In the genomic region with DNA sequence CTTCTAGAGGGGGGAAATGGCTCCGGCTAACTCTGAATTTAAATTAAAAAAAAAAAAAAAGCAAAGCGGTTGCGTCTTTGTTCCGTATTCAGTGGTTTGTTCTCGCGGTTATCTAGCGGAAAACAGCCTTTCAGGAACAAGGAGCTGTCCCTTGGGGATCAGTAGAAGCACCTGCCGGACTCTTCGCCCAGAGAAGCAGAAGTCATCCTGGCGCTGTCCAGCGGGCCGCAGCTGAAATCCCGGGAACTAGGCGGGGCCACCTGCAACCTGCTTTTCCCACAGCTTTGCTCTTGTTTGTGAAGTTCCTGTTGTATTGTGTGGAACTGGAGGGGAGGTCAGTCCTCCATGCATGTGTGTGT, we compare ENCODE assay signal across 2 cellular contexts.
TF ChIP-seq lines count a peak whose summit lies in the region.

No MANE protein-coding gene starts in this region.

TF ChIP-seq in GM23338, 12 proteins besides CTCF, POLR2A, EP300 and RAD21 (continued from another document):
- TF ChIP-seq, protein P1, sequence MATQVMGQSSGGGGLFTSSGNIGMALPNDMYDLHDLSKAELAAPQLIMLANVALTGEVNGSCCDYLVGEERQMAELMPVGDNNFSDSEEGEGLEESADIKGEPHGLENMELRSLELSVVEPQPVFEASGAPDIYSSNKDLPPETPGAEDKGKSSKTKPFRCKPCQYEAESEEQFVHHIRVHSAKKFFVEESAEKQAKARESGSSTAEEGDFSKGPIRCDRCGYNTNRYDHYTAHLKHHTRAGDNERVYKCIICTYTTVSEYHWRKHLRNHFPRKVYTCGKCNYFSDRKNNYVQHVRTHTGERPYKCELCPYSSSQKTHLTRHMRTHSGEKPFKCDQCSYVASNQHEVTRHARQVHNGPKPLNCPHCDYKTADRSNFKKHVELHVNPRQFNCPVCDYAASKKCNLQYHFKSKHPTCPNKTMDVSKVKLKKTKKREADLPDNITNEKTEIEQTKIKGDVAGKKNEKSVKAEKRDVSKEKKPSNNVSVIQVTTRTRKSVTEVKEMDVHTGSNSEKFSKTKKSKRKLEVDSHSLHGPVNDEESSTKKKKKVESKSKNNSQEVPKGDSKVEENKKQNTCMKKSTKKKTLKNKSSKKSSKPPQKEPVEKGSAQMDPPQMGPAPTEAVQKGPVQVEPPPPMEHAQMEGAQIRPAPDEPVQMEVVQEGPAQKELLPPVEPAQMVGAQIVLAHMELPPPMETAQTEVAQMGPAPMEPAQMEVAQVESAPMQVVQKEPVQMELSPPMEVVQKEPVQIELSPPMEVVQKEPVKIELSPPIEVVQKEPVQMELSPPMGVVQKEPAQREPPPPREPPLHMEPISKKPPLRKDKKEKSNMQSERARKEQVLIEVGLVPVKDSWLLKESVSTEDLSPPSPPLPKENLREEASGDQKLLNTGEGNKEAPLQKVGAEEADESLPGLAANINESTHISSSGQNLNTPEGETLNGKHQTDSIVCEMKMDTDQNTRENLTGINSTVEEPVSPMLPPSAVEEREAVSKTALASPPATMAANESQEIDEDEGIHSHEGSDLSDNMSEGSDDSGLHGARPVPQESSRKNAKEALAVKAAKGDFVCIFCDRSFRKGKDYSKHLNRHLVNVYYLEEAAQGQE (IDR thresholded peaks at IDR 0.05; ENCODE audit: unreplicated experiment): peak; percentile 88
- TF ChIP-seq, protein P2, sequence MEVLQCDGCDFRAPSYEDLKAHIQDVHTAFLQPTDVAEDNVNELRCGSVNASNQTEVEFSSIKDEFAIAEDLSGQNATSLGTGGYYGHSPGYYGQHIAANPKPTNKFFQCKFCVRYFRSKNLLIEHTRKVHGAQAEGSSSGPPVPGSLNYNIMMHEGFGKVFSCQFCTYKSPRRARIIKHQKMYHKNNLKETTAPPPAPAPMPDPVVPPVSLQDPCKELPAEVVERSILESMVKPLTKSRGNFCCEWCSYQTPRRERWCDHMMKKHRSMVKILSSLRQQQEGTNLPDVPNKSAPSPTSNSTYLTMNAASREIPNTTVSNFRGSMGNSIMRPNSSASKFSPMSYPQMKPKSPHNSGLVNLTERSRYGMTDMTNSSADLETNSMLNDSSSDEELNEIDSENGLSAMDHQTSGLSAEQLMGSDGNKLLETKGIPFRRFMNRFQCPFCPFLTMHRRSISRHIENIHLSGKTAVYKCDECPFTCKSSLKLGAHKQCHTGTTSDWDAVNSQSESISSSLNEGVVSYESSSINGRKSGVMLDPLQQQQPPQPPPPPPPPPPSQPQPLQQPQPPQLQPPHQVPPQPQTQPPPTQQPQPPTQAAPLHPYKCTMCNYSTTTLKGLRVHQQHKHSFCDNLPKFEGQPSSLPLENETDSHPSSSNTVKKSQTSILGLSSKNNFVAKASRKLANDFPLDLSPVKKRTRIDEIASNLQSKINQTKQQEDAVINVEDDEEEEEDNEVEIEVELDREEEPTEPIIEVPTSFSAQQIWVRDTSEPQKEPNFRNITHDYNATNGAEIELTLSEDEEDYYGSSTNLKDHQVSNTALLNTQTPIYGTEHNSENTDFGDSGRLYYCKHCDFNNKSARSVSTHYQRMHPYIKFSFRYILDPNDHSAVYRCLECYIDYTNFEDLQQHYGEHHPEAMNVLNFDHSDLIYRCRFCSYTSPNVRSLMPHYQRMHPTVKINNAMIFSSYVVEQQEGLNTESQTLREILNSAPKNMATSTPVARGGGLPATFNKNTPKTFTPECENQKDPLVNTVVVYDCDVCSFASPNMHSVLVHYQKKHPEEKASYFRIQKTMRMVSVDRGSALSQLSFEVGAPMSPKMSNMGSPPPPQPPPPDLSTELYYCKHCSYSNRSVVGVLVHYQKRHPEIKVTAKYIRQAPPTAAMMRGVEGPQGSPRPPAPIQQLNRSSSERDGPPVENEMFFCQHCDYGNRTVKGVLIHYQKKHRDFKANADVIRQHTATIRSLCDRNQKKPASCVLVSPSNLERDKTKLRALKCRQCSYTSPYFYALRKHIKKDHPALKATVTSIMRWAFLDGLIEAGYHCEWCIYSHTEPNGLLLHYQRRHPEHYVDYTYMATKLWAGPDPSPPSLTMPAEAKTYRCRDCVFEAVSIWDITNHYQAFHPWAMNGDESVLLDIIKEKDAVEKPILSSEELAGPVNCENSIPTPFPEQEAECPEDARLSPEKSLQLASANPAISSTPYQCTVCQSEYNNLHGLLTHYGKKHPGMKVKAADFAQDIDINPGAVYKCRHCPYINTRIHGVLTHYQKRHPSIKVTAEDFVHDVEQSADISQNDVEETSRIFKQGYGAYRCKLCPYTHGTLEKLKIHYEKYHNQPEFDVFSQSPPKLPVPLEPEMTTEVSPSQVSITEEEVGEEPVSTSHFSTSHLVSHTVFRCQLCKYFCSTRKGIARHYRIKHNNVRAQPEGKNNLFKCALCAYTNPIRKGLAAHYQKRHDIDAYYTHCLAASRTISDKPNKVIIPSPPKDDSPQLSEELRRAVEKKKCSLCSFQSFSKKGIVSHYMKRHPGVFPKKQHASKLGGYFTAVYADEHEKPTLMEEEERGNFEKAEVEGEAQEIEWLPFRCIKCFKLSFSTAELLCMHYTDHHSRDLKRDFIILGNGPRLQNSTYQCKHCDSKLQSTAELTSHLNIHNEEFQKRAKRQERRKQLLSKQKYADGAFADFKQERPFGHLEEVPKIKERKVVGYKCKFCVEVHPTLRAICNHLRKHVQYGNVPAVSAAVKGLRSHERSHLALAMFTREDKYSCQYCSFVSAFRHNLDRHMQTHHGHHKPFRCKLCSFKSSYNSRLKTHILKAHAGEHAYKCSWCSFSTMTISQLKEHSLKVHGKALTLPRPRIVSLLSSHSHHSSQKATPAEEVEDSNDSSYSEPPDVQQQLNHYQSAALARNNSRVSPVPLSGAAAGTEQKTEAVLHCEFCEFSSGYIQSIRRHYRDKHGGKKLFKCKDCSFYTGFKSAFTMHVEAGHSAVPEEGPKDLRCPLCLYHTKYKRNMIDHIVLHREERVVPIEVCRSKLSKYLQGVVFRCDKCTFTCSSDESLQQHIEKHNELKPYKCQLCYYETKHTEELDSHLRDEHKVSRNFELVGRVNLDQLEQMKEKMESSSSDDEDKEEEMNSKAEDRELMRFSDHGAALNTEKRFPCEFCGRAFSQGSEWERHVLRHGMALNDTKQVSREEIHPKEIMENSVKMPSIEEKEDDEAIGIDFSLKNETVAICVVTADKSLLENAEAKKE (CRISPR knock-in tag; IDR thresholded peaks at IDR 0.05): peak; percentile 92
- no peak for TF ChIP-seq JUNB (IDR thresholded peaks at IDR 0.05; ENCODE audit: unreplicated experiment)

TF ChIP-seq in WTC11, 78 proteins besides CTCF, POLR2A, EP300 and RAD21 (continued from another document and continues in another):
- TF ChIP-seq, protein P3, sequence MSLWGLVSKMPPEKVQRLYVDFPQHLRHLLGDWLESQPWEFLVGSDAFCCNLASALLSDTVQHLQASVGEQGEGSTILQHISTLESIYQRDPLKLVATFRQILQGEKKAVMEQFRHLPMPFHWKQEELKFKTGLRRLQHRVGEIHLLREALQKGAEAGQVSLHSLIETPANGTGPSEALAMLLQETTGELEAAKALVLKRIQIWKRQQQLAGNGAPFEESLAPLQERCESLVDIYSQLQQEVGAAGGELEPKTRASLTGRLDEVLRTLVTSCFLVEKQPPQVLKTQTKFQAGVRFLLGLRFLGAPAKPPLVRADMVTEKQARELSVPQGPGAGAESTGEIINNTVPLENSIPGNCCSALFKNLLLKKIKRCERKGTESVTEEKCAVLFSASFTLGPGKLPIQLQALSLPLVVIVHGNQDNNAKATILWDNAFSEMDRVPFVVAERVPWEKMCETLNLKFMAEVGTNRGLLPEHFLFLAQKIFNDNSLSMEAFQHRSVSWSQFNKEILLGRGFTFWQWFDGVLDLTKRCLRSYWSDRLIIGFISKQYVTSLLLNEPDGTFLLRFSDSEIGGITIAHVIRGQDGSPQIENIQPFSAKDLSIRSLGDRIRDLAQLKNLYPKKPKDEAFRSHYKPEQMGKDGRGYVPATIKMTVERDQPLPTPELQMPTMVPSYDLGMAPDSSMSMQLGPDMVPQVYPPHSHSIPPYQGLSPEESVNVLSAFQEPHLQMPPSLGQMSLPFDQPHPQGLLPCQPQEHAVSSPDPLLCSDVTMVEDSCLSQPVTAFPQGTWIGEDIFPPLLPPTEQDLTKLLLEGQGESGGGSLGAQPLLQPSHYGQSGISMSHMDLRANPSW (CRISPR knock-in tag; conservative IDR thresholded peaks at IDR 0.05; ENCODE audit: low read depth): no peak
- TF ChIP-seq ZNF317 (CRISPR knock-in tag; IDR thresholded peaks at IDR 0.05; ENCODE audit: borderline replicate concordance, low read depth) (no peak), JAZF1 (CRISPR knock-in tag; IDR thresholded peaks at IDR 0.05) (no peak), ZNF671 (CRISPR knock-in tag; IDR thresholded peaks at IDR 0.05) (no peak), GTF2I (CRISPR knock-in tag; conservative IDR thresholded peaks at IDR 0.05) (no peak), ZNF232 (CRISPR knock-in tag; IDR thresholded peaks at IDR 0.05) (peak; percentile 93), IRF2 (CRISPR knock-in tag; IDR thresholded peaks at IDR 0.05; ENCODE audit: borderline replicate concordance, low read depth) (no peak), SMAD3 (CRISPR knock-in tag; IDR thresholded peaks at IDR 0.05; ENCODE audit: borderline replicate concordance) (no peak), FOXJ3 (CRISPR knock-in tag; IDR thresholded peaks at IDR 0.05; ENCODE audit: borderline replicate concordance) (no peak), ZNF396 (CRISPR knock-in tag; IDR thresholded peaks at IDR 0.05; ENCODE audit: borderline replicate concordance) (peak; percentile 60; the same call in 1 of the 2 replicates), RORB (CRISPR knock-in tag; IDR thresholded peaks at IDR 0.05) (no peak), NFATC4 (CRISPR knock-in tag; IDR thresholded peaks at IDR 0.05) (no peak), ATF1 (CRISPR knock-in tag; IDR thresholded peaks at IDR 0.05) (no peak), ZNF263 (CRISPR knock-in tag; IDR thresholded peaks at IDR 0.05; ENCODE audit: low read depth) (no peak), ETV6 (CRISPR knock-in tag; IDR thresholded peaks at IDR 0.05) (0 out of 2 replicates have a peak, but pooled peaks have one; percentile 51), KAT7 (CRISPR knock-in tag; IDR thresholded peaks at IDR 0.05; ENCODE audit: borderline replicate concordance) (no peak), CREB1 (CRISPR knock-in tag; IDR thresholded peaks at IDR 0.05) (peak; percentile 59; the same call in 1 of the 2 replicates), ZNF423 (CRISPR knock-in tag; IDR thresholded peaks at IDR 0.05) (no peak), SP1 (CRISPR knock-in tag; conservative IDR thresholded peaks at IDR 0.05) (no peak)
- TF ChIP-seq, protein P4, sequence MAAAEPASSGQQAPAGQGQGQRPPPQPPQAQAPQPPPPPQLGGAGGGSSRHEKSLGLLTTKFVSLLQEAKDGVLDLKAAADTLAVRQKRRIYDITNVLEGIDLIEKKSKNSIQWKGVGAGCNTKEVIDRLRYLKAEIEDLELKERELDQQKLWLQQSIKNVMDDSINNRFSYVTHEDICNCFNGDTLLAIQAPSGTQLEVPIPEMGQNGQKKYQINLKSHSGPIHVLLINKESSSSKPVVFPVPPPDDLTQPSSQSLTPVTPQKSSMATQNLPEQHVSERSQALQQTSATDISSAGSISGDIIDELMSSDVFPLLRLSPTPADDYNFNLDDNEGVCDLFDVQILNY (CRISPR knock-in tag; IDR thresholded peaks at IDR 0.05): no peak; the same call in 1 of the 2 replicates
- TF ChIP-seq, protein P5, sequence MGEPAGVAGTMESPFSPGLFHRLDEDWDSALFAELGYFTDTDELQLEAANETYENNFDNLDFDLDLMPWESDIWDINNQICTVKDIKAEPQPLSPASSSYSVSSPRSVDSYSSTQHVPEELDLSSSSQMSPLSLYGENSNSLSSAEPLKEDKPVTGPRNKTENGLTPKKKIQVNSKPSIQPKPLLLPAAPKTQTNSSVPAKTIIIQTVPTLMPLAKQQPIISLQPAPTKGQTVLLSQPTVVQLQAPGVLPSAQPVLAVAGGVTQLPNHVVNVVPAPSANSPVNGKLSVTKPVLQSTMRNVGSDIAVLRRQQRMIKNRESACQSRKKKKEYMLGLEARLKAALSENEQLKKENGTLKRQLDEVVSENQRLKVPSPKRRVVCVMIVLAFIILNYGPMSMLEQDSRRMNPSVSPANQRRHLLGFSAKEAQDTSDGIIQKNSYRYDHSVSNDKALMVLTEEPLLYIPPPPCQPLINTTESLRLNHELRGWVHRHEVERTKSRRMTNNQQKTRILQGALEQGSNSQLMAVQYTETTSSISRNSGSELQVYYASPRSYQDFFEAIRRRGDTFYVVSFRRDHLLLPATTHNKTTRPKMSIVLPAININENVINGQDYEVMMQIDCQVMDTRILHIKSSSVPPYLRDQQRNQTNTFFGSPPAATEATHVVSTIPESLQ (CRISPR knock-in tag; IDR thresholded peaks at IDR 0.05): no peak
- TF ChIP-seq, protein P6, sequence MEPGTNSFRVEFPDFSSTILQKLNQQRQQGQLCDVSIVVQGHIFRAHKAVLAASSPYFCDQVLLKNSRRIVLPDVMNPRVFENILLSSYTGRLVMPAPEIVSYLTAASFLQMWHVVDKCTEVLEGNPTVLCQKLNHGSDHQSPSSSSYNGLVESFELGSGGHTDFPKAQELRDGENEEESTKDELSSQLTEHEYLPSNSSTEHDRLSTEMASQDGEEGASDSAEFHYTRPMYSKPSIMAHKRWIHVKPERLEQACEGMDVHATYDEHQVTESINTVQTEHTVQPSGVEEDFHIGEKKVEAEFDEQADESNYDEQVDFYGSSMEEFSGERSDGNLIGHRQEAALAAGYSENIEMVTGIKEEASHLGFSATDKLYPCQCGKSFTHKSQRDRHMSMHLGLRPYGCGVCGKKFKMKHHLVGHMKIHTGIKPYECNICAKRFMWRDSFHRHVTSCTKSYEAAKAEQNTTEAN (CRISPR knock-in tag; IDR thresholded peaks at IDR 0.05): no peak
- TF ChIP-seq, protein P7, sequence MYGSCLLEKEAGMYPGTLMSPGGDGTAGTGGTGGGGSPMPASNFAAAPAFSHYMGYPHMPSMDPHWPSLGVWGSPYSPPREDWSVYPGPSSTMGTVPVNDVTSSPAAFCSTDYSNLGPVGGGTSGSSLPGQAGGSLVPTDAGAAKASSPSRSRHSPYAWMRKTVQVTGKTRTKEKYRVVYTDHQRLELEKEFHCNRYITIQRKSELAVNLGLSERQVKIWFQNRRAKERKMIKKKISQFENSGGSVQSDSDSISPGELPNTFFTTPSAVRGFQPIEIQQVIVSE (CRISPR knock-in tag; IDR thresholded peaks at IDR 0.05; ENCODE audit: borderline replicate concordance): no peak
- TF ChIP-seq, protein P8, sequence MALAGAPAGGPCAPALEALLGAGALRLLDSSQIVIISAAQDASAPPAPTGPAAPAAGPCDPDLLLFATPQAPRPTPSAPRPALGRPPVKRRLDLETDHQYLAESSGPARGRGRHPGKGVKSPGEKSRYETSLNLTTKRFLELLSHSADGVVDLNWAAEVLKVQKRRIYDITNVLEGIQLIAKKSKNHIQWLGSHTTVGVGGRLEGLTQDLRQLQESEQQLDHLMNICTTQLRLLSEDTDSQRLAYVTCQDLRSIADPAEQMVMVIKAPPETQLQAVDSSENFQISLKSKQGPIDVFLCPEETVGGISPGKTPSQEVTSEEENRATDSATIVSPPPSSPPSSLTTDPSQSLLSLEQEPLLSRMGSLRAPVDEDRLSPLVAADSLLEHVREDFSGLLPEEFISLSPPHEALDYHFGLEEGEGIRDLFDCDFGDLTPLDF (CRISPR knock-in tag; IDR thresholded peaks at IDR 0.05): peak; percentile 77; the same call in 1 of the 2 replicates
- TF ChIP-seq, protein P9, sequence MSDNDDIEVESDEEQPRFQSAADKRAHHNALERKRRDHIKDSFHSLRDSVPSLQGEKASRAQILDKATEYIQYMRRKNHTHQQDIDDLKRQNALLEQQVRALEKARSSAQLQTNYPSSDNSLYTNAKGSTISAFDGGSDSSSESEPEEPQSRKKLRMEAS (CRISPR knock-in tag; IDR thresholded peaks at IDR 0.05): peak; percentile 73; the same call in 1 of the 2 replicates
- TF ChIP-seq, protein P10, sequence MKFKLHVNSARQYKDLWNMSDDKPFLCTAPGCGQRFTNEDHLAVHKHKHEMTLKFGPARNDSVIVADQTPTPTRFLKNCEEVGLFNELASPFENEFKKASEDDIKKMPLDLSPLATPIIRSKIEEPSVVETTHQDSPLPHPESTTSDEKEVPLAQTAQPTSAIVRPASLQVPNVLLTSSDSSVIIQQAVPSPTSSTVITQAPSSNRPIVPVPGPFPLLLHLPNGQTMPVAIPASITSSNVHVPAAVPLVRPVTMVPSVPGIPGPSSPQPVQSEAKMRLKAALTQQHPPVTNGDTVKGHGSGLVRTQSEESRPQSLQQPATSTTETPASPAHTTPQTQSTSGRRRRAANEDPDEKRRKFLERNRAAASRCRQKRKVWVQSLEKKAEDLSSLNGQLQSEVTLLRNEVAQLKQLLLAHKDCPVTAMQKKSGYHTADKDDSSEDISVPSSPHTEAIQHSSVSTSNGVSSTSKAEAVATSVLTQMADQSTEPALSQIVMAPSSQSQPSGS (CRISPR knock-in tag; IDR thresholded peaks at IDR 0.05; ENCODE audit: borderline replicate concordance, low read depth): no peak; the same call in 1 of the 2 replicates
